27 cellular contexts compared by ENCODE assay signal in genomic region chr7:127647636-127648035, GRCh38. TPM values are rescaled to one million over a fixed set of nuclear protein-coding genes. Genes with fewer than 3 reads are reported as not detected.
"Had no signal": no experiment of that assay in that cellular context is flagged by ENCODE, and none has a peak within 500 bp of the region (broad histone marks: within the 10 kb centered on the region; RNA-seq: fewer than 3 reads in every experiment).

No MANE protein-coding gene starts in this region.

- ATAC-seq: stimulated activated effector memory CD8-positive, alpha-beta T cell treated with anti-CD3 and anti-CD28 coated beads, Interleukin-12 subunit alpha, Interleukin-12 subunit beta, amount 100 ng/mL, for 72 hours; stimulated activated memory B cell treated with anti-CD40 and anti-IgM and Interleukin-4, amounts not matched to agents 10 μg/mL and 1 μg/mL and 100 μg/mL, for 72 hours; stimulated activated naive B cell treated with anti-CD40 and anti-IgM and Interleukin-4, amounts not matched to agents 10 μg/mL and 1 μg/mL and 100 μg/mL, for 72 hours; stimulated activated naive CD8-positive, alpha-beta T cell treated with anti-CD3 and anti-CD28 coated beads, Interleukin-15, amount 100 ng/mL, for 72 hours; stimulated activated naive CD8-positive, alpha-beta T cell treated with anti-CD3 and anti-CD28 coated beads, Interleukin-15, Interleukin-2, amounts not matched to agents 100 U/mL and 50 U/mL, for 24 hours; upper lobe of right lung had no signal

- H3K36me3 ChIP-seq: stomach, suprapubic skin, thoracic aorta, thyroid gland, tibial artery, tibial nerve, transverse colon, upper lobe of left lung, upper lobe of right lung, uterus, vagina had no signal

- H3K9me3 ChIP-seq: stomach, suprapubic skin, testis, thoracic aorta, thyroid gland, tibial artery, tibial nerve, transverse colon, upper lobe of left lung, upper lobe of right lung, uterus, vagina had no signal

- DNase-seq: stimulated activated CD4-positive, alpha-beta T cell treated with anti-CD3 and anti-CD28 coated beads, Interleukin-2, amount 100 ng/mL, for 48 hours; stimulated activated CD4-positive, alpha-beta T cell treated with anti-CD3 and anti-CD28 coated beads, Interleukin-4, amount 100 ng/mL, for 1 hour; stimulated activated CD4-positive, alpha-beta T cell treated with anti-CD3 and anti-CD28 coated beads, Interleukin-4, amount 100 ng/mL, for 24 hours; stimulated activated CD4-positive, alpha-beta T cell treated with anti-CD3 and anti-CD28 coated beads, Interleukin-4, amount 100 ng/mL, for 4 hours; stimulated activated CD8-positive, alpha-beta memory T cell treated with anti-CD3 and anti-CD28 coated beads, Interleukin-4, amount 100 ng/mL, for 48 hours; stimulated activated naive B cell treated with anti-CD40 and anti-IgM and Interleukin-4, amounts not matched to agents 10 μg/mL and 1 μg/mL and 100 μg/mL, for 72 hours; stimulated activated naive CD4-positive, alpha-beta T cell; stimulated activated naive CD4-positive, alpha-beta T cell treated with Interleukin-2 at 50 U/mL for 16 hours; stimulated activated naive CD8-positive, alpha-beta T cell treated with anti-CD3 and anti-CD28 coated beads, Interleukin-15, amount 100 ng/mL, for 72 hours; stimulated activated naive CD8-positive, alpha-beta T cell treated with anti-CD3 and anti-CD28 coated beads, Interleukin-15, Interleukin-2, amounts not matched to agents 100 U/mL and 50 U/mL, for 24 hours; stomach; substantia nigra; testis; thyroid gland; tibial artery; transverse colon; trophoblast cell; upper lobe of left lung; upper lobe of right lung; uterus had no signal

- H3K4me1 ChIP-seq: uterus had no signal

- H3K27ac ChIP-seq: stomach, suprapubic skin, thoracic aorta, thyroid gland, tibial artery, tibial nerve, transverse colon, upper lobe of left lung, upper lobe of right lung, uterus, vagina had no signal

- H3K27me3 ChIP-seq: stomach, suprapubic skin, testis, thyroid gland, tibial artery, tibial nerve, transverse colon, upper lobe of left lung, upper lobe of right lung, uterus, vagina had no signal

- H3K4me3 ChIP-seq: stomach, suprapubic skin, testis, thoracic aorta, thyroid gland, tibial artery, tibial nerve, transverse colon, upper lobe of left lung, upper lobe of right lung, uterus, vagina had no signal

RNA-seq across cellular contexts. Expression of gene PAX4, which starts 29.7 kb away (rescaled TPM):
- polyA plus RNA-seq: stomach, urinary bladder had no signal
